In the genomic region with DNA sequence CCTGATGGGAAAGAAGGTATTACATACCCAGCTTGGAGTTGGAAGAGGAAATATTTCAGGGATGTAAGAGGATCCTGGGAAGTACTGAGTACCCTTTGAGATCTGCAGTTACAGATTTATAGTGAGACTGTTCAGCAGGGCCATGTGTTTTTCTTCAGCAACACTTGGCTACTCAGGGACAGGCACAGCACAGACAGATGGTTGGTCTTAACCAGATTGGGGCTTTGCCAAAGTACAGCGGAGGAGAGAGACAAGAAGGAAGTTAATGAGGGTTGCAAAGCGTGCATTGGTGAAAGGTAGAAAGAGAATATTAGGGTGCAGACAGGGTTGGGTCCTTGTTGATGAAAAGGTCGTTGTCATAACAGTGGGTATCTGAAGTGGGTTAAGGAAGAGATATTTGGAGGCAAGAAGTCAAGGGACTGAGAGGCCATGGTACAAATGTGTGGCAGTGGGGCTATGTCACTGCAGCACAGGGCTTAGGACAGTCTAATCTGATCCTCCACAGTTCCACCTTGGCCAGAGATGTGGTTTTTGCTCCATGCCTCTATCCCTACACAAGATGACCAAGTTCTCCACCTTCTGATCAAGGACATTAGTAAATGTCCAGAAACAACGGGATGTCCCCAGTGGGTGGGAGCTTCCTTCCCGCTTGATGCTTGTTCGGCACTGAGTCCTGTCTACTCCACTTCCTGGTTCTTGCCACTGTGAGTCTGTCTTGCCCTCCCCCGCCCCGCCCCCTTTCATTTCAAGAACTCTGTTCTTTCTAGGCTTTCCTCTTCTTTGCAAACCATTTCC, we compare ENCODE assay signal across 8 cellular contexts. TPM values are rescaled to one million over a fixed set of nuclear protein-coding genes. Genes with fewer than 3 reads are reported as not detected.
A peak's percentile ranks its signal among the peaks of the same experiment; 100 is the strongest.
DNase-seq lines count a peak whose midpoint lies in the region; ATAC-seq and TF ChIP-seq lines count a peak whose summit lies in the region.

No MANE protein-coding gene starts in this region.

- H3K9me3 Mint-ChIP-seq in HFFc6 = no peaks in the 10 kb centered on the region

- H3K27me3 ChIP-seq in Peyer's patch (no peaks in the 10 kb centered on the region), mucosa of rectum (ENCODE audit: control insufficient read depth in 2 of 2, insufficient read depth in 2 of 2, low read length in 2 of 2) (no peaks in the 10 kb centered on the region), breast epithelium (no peaks in the 10 kb centered on the region)

- peak; percentile 21 for DNase-seq in Ammon's horn (ENCODE audit: low spot score)
- DNase-seq in Peyer's patch = peak in 2 of 3 donors; percentile 69 to 70
- peak; percentile 42 for DNase-seq in activated effector memory CD4-positive, alpha-beta T cell treated with Interleukin-2 at 50 U/mL for 16 hours
- no peak for DNase-seq in HuH-7.5 (ENCODE audit: low spot score)
- no peak for DNase-seq in breast epithelium (ENCODE audit: low spot score in 2 of 2)
- no peak for DNase-seq in HFFc6

- H3K4me1 Mint-ChIP-seq in HFFc6 (ENCODE audit: low read depth) = no peaks in the 10 kb centered on the region

- ATAC-seq in GM18873 (IDR thresholded peaks at IDR 0.05; ENCODE audit: low FRiP score, unreplicated experiment) = no peak

- intact Hi-C loops in breast epithelium (cut with DNase I; ENCODE audit: low total_unique reads) = no loop called here

- H3K4me1 ChIP-seq in Peyer's patch (no peaks in the 10 kb centered on the region), mucosa of rectum (ENCODE audit: control insufficient read depth in 2 of 2, insufficient read depth in 2 of 2, low read length in 2 of 2) (no peaks in the 10 kb centered on the region), breast epithelium (no peaks in the 10 kb centered on the region)

- H3K9me3 ChIP-seq in Peyer's patch (no peaks in the 10 kb centered on the region), mucosa of rectum (ENCODE audit: control insufficient read depth in 2 of 2, low read length in 2 of 2) (no peaks in the 10 kb centered on the region), breast epithelium (no peaks in the 10 kb centered on the region)

- TF ChIP-seq POLR2A in Peyer's patch (IDR thresholded peaks at IDR 0.05) (no peak), breast epithelium (IDR thresholded peaks at IDR 0.05) (no peak)

- H3K4me3 Mint-ChIP-seq in HFFc6 = no peak overlapping the region

- H3K4me3 ChIP-seq in Peyer's patch (peak overlapping the region in 1 of 4 donors; percentile 7), mucosa of rectum (ENCODE audit: low read length in 2 of 2) (peak overlapping the region; percentile 24 to 46), breast epithelium (no peak overlapping the region)

- peaks cover 5% of the 10 kb centered on the region for H3K27me3 Mint-ChIP-seq in HFFc6 (ENCODE audit: insufficient read depth)

- H3K27ac Mint-ChIP-seq in HFFc6 = no peak overlapping the region

- no peak overlapping the region for H3K9ac ChIP-seq in mucosa of rectum (ENCODE audit: low read depth in 1 of 2, low read length in 2 of 2)

- H3K27ac ChIP-seq in Peyer's patch (peak overlapping the region in 2 of 4 donors; percentile 28 to 62), mucosa of rectum (ENCODE audit: low read depth in 2 of 2, low read length in 2 of 2) (no peak overlapping the region), breast epithelium (no peak overlapping the region)

- no peaks in the 10 kb centered on the region for H3K36me3 ChIP-seq in Peyer's patch
- no peaks in the 10 kb centered on the region for H3K36me3 ChIP-seq in mucosa of rectum (ENCODE audit: control insufficient read depth in 2 of 2, insufficient read depth in 2 of 2, low read length in 2 of 2)
- H3K36me3 ChIP-seq in breast epithelium = no peaks in the 10 kb centered on the region

- H3K36me3 Mint-ChIP-seq in HFFc6 (ENCODE audit: low read depth) = no peaks in the 10 kb centered on the region

- TF ChIP-seq CTCF in Peyer's patch (IDR thresholded peaks at IDR 0.05) = no peak
- no peak for TF ChIP-seq CTCF in breast epithelium (IDR thresholded peaks at IDR 0.05)
- no peak for TF ChIP-seq CTCF in HFFc6 (IDR thresholded peaks at IDR 0.05)

RNA-seq across cellular contexts. Expression of a gene that starts 18.9 kb away (rescaled TPM):
- total RNA-seq in Peyer's patch = 10 to 100 TPM; 37.1 to 41.7 (median 40.1) TPM
- total RNA-seq in breast epithelium = 10 to 100 TPM; 63.7 to 93.0 (median 92.1) TPM
- total RNA-seq in HFFc6 (2021; fragmentation: NEBNext Ultra II Directional; extraction: Animal tissue kit (Norgen Biotek cat#: 25700)) = 10 to 100 TPM; 17.3 to 25.5 (median 17.9) TPM

Comparison
In these comparisons a context has a peak if more than half of its experiments do, and no peak if none do; other contexts are left out.
1. DNase-seq: peak in Ammon's horn (single experiment), Peyer's patch (2 of 3) and activated effector memory CD4-positive, alpha-beta T cell treated with Interleukin-2 at 50 U/mL for 16 hours (single experiment); none in HuH-7.5 (single experiment), breast epithelium (0 of 2) and HFFc6 (single experiment).
2. H3K4me3 ChIP-seq: peak in mucosa of rectum (2 of 2); none in breast epithelium (0 of 3).